33 cellular contexts compared by ENCODE assay signal in the genomic region with DNA sequence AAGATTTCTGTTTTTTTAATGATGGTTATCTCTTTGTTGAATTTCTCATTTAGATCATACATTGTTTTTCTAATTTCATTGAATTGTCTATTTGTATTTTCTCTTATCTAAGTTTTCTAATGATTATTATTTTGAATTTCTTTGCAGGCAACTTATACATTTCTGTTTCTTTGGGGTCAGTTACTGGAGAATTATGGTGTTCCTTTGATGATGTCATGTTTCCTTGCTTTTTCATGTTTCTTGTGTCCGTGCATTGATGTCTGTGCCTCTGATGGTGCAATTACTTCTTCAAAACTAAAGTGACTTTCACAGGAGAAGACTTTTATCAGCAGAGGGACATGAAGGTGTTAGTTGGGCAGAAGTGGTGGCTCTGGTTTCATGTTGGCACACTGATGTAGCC.
"Had no signal": no experiment of that assay in that cellular context is flagged by ENCODE, and none has a peak within 500 bp of the region (broad histone marks: within the 10 kb centered on the region; RNA-seq: fewer than 3 reads in every experiment).

No MANE protein-coding gene starts in this region.

- ATAC-seq: activated naive CD4-positive, alpha-beta T cell treated with anti-CD3 and anti-CD28 coated beads, Interleukin-2, amount 50 U/mL, for 72 hours; activated naive CD8-positive, alpha-beta T cell treated with anti-CD3 and anti-CD28 coated beads, Interleukin-2, amount 50 U/mL, for 24 hours; activated T-cell treated with anti-CD3 and anti-CD28 coated beads, Interleukin-2, amount 50 U/mL, for 4 hours; activated T-cell treated with anti-CD3 and anti-CD28 coated beads, Interleukin-2, amount 50 U/mL, for 72 hours; activated T-helper 17 cell treated with anti-CD3 and anti-CD28 coated beads, Interleukin-2, amount 50 U/mL, for 72 hours; body of pancreas had no signal

- H3K4me3 ChIP-seq: adrenal gland, ascending aorta, body of pancreas, breast epithelium, cardiac muscle cell had no signal

- H3K27ac ChIP-seq: adrenal gland, ascending aorta, body of pancreas, brain microvascular endothelial cell, breast epithelium, cardiac muscle cell had no signal

- FAIRE-seq: astrocyte, bronchial epithelial cell had no signal

- DNase-seq: activated effector memory CD4-positive, alpha-beta T cell treated with anti-CD3 and anti-CD28 coated beads, Interleukin-2, amount 50 U/mL, for 16 hours; activated effector memory CD4-positive, alpha-beta T cell treated with Interleukin-2 at 50 U/mL for 16 hours; activated gamma-delta T cell; activated gamma-delta T cell treated with Interleukin-2 at 50 U/mL for 16 hours; activated naive CD4-positive, alpha-beta T cell; activated naive CD4-positive, alpha-beta T cell treated with anti-CD3 and anti-CD28 coated beads for 36 hours; activated naive CD4-positive, alpha-beta T cell treated with anti-CD3 and anti-CD28 coated beads, Interleukin-2, amount 10 ng/mL, durations not matched to agents 7 days and 5 days; activated naive CD4-positive, alpha-beta T cell treated with anti-CD3 and anti-CD28 coated beads, Interleukin-2, amount 50 U/mL, for 16 hours; activated naive CD4-positive, alpha-beta T cell treated with Interleukin-2 at 50 U/mL for 16 hours; activated naive CD8-positive, alpha-beta T cell treated with anti-CD3 and anti-CD28 coated beads for 36 hours; activated naive CD8-positive, alpha-beta T cell treated with anti-CD3 and anti-CD28 coated beads, Interleukin-2, amount 10 ng/mL, durations not matched to agents 7 days and 5 days; activated naive CD8-positive, alpha-beta T cell treated with anti-CD3 and anti-CD28 coated beads, Interleukin-2, amount 50 U/mL, for 24 hours; activated T-cell treated with anti-CD3 and anti-CD28 coated beads, Interleukin-2, amount 50 U/mL, for 24 hours; activated T-cell treated with anti-CD3 and anti-CD28 coated beads, Interleukin-2, amount 50 U/mL, for 4 hours; activated T-cell treated with anti-CD3 and anti-CD28 coated beads, Interleukin-2, amount 50 U/mL, for 48 hours; activated T-cell treated with anti-CD3 and anti-CD28 coated beads, Interleukin-2, amount 50 U/mL, for 72 hours; adrenal gland; amniotic stem cell; amygdala; anterior cingulate cortex; aorta; body of pancreas; brain microvascular endothelial cell; caudate nucleus; central memory CD4-positive, alpha-beta T cell; cerebellar nuclear complex had no signal

- H3K4me1 ChIP-seq: adrenal gland, ascending aorta, body of pancreas, breast epithelium had no signal

- H3K27me3 ChIP-seq: adrenal gland, ascending aorta, body of pancreas, brain microvascular endothelial cell, breast epithelium, cardiac muscle cell had no signal

- H3K36me3 ChIP-seq: adrenal gland, ascending aorta, brain microvascular endothelial cell, cardiac muscle cell had no signal
